ENCODE assay signal across 15 cellular contexts in the genomic region with DNA sequence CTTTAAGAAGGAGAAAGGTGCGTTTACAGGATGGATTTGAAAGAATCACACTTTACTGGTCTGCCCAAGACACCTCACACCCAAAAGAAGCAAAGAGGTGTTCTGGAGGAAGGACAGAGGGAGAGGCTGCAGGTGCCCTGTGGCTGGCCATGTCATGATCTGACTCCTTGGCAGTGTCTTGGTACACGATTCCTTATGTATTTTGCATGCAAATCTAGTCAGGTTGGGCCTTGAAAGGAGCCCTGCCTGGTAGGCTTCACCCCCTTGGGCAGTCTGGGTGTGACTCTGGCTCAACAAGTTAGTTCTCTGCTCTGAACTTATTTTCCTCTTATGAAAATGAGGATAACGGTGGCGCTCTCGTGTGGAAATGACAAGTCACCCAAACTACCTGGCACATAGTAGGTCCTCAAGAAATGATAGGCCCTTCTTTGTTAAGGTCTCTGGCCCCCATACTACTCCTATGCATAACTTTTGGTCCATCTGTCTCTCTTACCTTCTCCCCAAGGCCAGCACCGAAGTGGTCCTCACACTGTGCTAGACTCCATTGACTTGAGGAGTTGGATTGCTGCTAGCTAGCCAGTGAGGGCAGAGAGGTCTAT.
DNase-seq lines count a peak whose midpoint lies in the region; ATAC-seq and TF ChIP-seq lines count a peak whose summit lies in the region.
"Had no signal": no experiment of that assay in that cellular context is flagged by ENCODE, and none has a peak within 500 bp of the region (broad histone marks: within the 10 kb centered on the region; RNA-seq: fewer than 3 reads in every experiment).

No MANE protein-coding gene starts in this region.

- TF ChIP-seq CTCF in left ventricle myocardium inferior (IDR thresholded peaks at IDR 0.05; ENCODE audit: borderline replicate concordance) (no peak), neural progenitor cell (IDR thresholded peaks at IDR 0.05) (no peak), type B pancreatic cell (conservative IDR thresholded peaks at IDR 0.05) (no peak)

- H3K9ac ChIP-seq in neural progenitor cell = no peak overlapping the region

- H3K36me3 Mint-ChIP-seq in neural progenitor cell (peaks cover 5% of the 10 kb centered on the region), type B pancreatic cell (no peaks in the 10 kb centered on the region)
- peaks cover 14% of the 10 kb centered on the region for H3K36me3 Mint-ChIP-seq in activated naive CD8-positive, alpha-beta T cell treated with anti-CD3 and anti-CD28 coated beads, Interleukin-2, amount 50 U/mL, for 24 hours (ENCODE audit: low read depth)

- H3K4me3 ChIP-seq in left ventricle myocardium inferior (peak overlapping the region; percentile 59), neural progenitor cell (peak overlapping the region; percentile 44)
- H3K4me3 ChIP-seq: A549, mucosa of descending colon had no signal

- intact Hi-C loops in left ventricle myocardium inferior (cut with micrococcal nuclease) (no loop called here), left cardiac atrium (cut with DNase I) (no loop called here)

- peaks cover 4% of the 10 kb centered on the region for H3K9me3 Mint-ChIP-seq in neural progenitor cell
- no peaks in the 10 kb centered on the region for H3K9me3 Mint-ChIP-seq in type B pancreatic cell
- peaks cover 9% of the 10 kb centered on the region for H3K9me3 Mint-ChIP-seq in activated naive CD8-positive, alpha-beta T cell treated with anti-CD3 and anti-CD28 coated beads, Interleukin-2, amount 50 U/mL, for 24 hours

- no peaks in the 10 kb centered on the region for H4K20me1 ChIP-seq in neural progenitor cell (ENCODE audit: low read depth)

- H3K27ac ChIP-seq in left ventricle myocardium inferior (replicated peaks) (peak overlapping the region; percentile 79), neural progenitor cell (no peak overlapping the region)
- H3K27ac ChIP-seq: A549 had no signal

- no peak for DNase-seq in left ventricle myocardium inferior
- no peak for DNase-seq in left cardiac atrium
- no peak for DNase-seq in neural progenitor cell (ENCODE audit: low spot score)
- DNase-seq in type B pancreatic cell (ENCODE audit: extremely low spot score, unreplicated experiment) = no peak
- DNase-seq in activated naive CD8-positive, alpha-beta T cell treated with anti-CD3 and anti-CD28 coated beads, Interleukin-2, amount 50 U/mL, for 24 hours = no peak
- DNase-seq in stimulated activated CD4-positive, alpha-beta T cell treated with anti-CD3 and anti-CD28 coated beads, Interleukin-4, amount 100 ng/mL, for 4 hours = no peak
- DNase-seq: activated naive CD4-positive, alpha-beta T cell treated with Interleukin-2 at 50 U/mL for 16 hours; NCI-H1417 treated with DMSO at 0.1 percent for 48 hours; NCI-H510A; PC-3; stimulated activated naive CD4-positive, alpha-beta T cell had no signal

- H3K27me3 ChIP-seq in left ventricle myocardium inferior (ENCODE audit: low read depth) = no peaks in the 10 kb centered on the region
- peaks cover 19% of the 10 kb centered on the region for H3K27me3 ChIP-seq in neural progenitor cell

- H3K36me3 ChIP-seq in left ventricle myocardium inferior = no peaks in the 10 kb centered on the region
- no peaks in the 10 kb centered on the region for H3K36me3 ChIP-seq in neural progenitor cell

- no peak overlapping the region for H3K27ac Mint-ChIP-seq in neural progenitor cell
- peak overlapping the region; percentile 10 for H3K27ac Mint-ChIP-seq in type B pancreatic cell
- H3K27ac Mint-ChIP-seq in activated naive CD8-positive, alpha-beta T cell treated with anti-CD3 and anti-CD28 coated beads, Interleukin-2, amount 50 U/mL, for 24 hours = no peak overlapping the region

- H3K4me3 Mint-ChIP-seq in neural progenitor cell (no peak overlapping the region), type B pancreatic cell (peak overlapping the region; percentile 84)
- no peak overlapping the region for H3K4me3 Mint-ChIP-seq in activated naive CD8-positive, alpha-beta T cell treated with anti-CD3 and anti-CD28 coated beads, Interleukin-2, amount 50 U/mL, for 24 hours

- no peaks in the 10 kb centered on the region for H3K27me3 Mint-ChIP-seq in neural progenitor cell (ENCODE audit: insufficient read depth, low read depth)
- peaks cover 21% of the 10 kb centered on the region for H3K27me3 Mint-ChIP-seq in type B pancreatic cell
- no peaks in the 10 kb centered on the region for H3K27me3 Mint-ChIP-seq in activated naive CD8-positive, alpha-beta T cell treated with anti-CD3 and anti-CD28 coated beads, Interleukin-2, amount 50 U/mL, for 24 hours

- H3K4me1 Mint-ChIP-seq in neural progenitor cell (peaks cover 13% of the 10 kb centered on the region), type B pancreatic cell (ENCODE audit: unreplicated experiment) (peaks cover 14% of the 10 kb centered on the region)
- H3K4me1 Mint-ChIP-seq in activated naive CD8-positive, alpha-beta T cell treated with anti-CD3 and anti-CD28 coated beads, Interleukin-2, amount 50 U/mL, for 24 hours = peaks cover 2% of the 10 kb centered on the region

- H3K9me3 ChIP-seq in left ventricle myocardium inferior (replicated peaks) (no peaks in the 10 kb centered on the region), neural progenitor cell (ENCODE audit: low read depth) (no peaks in the 10 kb centered on the region)
- H3K9me3 ChIP-seq: A549, mucosa of descending colon had no signal

- peaks cover 3% of the 10 kb centered on the region for H3F3A ChIP-seq in neural progenitor cell (ENCODE audit: low read depth)

- ATAC-seq in left cardiac atrium (no peak), esophagus mucosa (peak; percentile 94), HG03354 (IDR thresholded peaks at IDR 0.05; ENCODE audit: poor library complexity, severe bottlenecking, unreplicated experiment) (no peak)
- ATAC-seq in activated naive CD8-positive, alpha-beta T cell treated with anti-CD3 and anti-CD28 coated beads, Interleukin-2, amount 50 U/mL, for 24 hours = no peak
- ATAC-seq: A549, PC-3 had no signal

- H3K4me1 ChIP-seq in left ventricle myocardium inferior = peaks cover 46% of the 10 kb centered on the region
- H3K4me1 ChIP-seq in neural progenitor cell = peaks cover 13% of the 10 kb centered on the region
- H3K4me1 ChIP-seq: A549 had no signal

- H2AFZ ChIP-seq in neural progenitor cell (replicated peaks) = peak overlapping the region; percentile 87

- H3K4me2 ChIP-seq in neural progenitor cell = peak overlapping the region; percentile 77
- H3K4me2 ChIP-seq: A549 had no signal

- H3K79me2 ChIP-seq in neural progenitor cell (ENCODE audit: low read depth) = no peaks in the 10 kb centered on the region
